In genomic region chr3:71035886-71036285, GRCh38 we compare ENCODE assay signal across 14 cellular contexts.
DNase-seq lines count a peak whose midpoint lies in the region; ATAC-seq and TF ChIP-seq lines count a peak whose summit lies in the region.
"Had no signal": no experiment of that assay in that cellular context is flagged by ENCODE, and none has a peak within 500 bp of the region (broad histone marks: within the 10 kb centered on the region; RNA-seq: fewer than 3 reads in every experiment).

No MANE protein-coding gene starts in this region.

- H3K27me3 ChIP-seq in AG04450 (ENCODE audit: control insufficient read depth, insufficient read depth, low read length) (no peaks in the 10 kb centered on the region), colonic mucosa (no peaks in the 10 kb centered on the region)
- H3K27me3 ChIP-seq: esophagus squamous epithelium had no signal

- peak overlapping the region; percentile 68 for H3K27ac Mint-ChIP-seq in Calu3 (ENCODE audit: unreplicated experiment)
- peak overlapping the region in 8 of 10 donors; percentile 29 to 84 (median 75) for H3K27ac Mint-ChIP-seq in naive thymus-derived CD8-positive, alpha-beta T cell

- H3K4me1 ChIP-seq in colonic mucosa: peaks cover 17% of the 10 kb centered on the region
- H3K4me1 ChIP-seq: Caco-2 had no signal

- H3K27ac ChIP-seq in AG04450 (ENCODE audit: low read depth, low read length) (peak overlapping the region; percentile 21), colonic mucosa (peak overlapping the region; percentile 65)

- H3K36me3 ChIP-seq in colonic mucosa: peaks cover 6% of the 10 kb centered on the region

- no TSS peak for BruUV-seq in Calu3 (replicated peaks; lab: Mats Ljungman, UMichigan)

- H3K9me3 Mint-ChIP-seq in Calu3 (ENCODE audit: low read depth, unreplicated experiment): no peaks in the 10 kb centered on the region
- H3K9me3 Mint-ChIP-seq in naive thymus-derived CD8-positive, alpha-beta T cell: no peaks in the 10 kb centered on the region
- H3K9me3 Mint-ChIP-seq: activated CD4-positive, alpha-beta memory T cell treated with anti-CD3 and anti-CD28 coated beads for 36 hours had no signal

- ATAC-seq in naive thymus-derived CD8-positive, alpha-beta T cell: no peak

- CTCF ChIA-PET in AG04450 (lab: Charles Lee) (interaction anchor here (0.6 kb wide), 1 partner anchor 311 kb away, joined by 3 read pairs; no protein-coding TSS in a partner anchor), Calu3 (lab: Charles Lee) (no interaction called here)

- POLR2A ChIA-PET in AG04450 (lab: Yijun Ruan, JAX): interaction anchor here (0.9 kb wide), 1 partner anchor 209 kb away, joined by 3 read pairs; no protein-coding TSS in a partner anchor
- POLR2A ChIA-PET in naive thymus-derived CD8-positive, alpha-beta T cell (lab: Charles Lee): no interaction called here

- H3K4me3 ChIP-seq in AG04450 (ENCODE audit: low read depth, low read length): no peak overlapping the region
- H3K4me3 ChIP-seq in colonic mucosa: no peak overlapping the region
- H3K4me3 ChIP-seq: esophagus squamous epithelium had no signal

- TF ChIP-seq CTCF in AG04450 (IDR thresholded peaks at IDR 0.05; ENCODE audit: low read depth, low read length) (no peak), Calu3 (IDR thresholded peaks at IDR 0.05; ENCODE audit: unreplicated experiment) (no peak), colonic mucosa (IDR thresholded peaks at IDR 0.05) (no peak)

- peak overlapping the region in 1 of 2 donors; percentile 42 for H3K9ac ChIP-seq in colonic mucosa (ENCODE audit: low read depth in 2 of 2, low read length in 2 of 2)

- H3K4me1 Mint-ChIP-seq in Calu3 (ENCODE audit: low read depth, unreplicated experiment): peaks cover 14% of the 10 kb centered on the region
- peaks cover 52 to 96% (median 93%) of the 10 kb centered on the region in 4 donors for H3K4me1 Mint-ChIP-seq in naive thymus-derived CD8-positive, alpha-beta T cell

- H3K9me3 ChIP-seq in AG04450 (ENCODE audit: control insufficient read depth, insufficient read depth, low read length) (no peaks in the 10 kb centered on the region), colonic mucosa (no peaks in the 10 kb centered on the region)
- H3K9me3 ChIP-seq: Caco-2, esophagus squamous epithelium had no signal

- H3K36me3 Mint-ChIP-seq in Calu3 (ENCODE audit: insufficient read depth, unreplicated experiment): peaks cover 17% of the 10 kb centered on the region
- H3K36me3 Mint-ChIP-seq in naive thymus-derived CD8-positive, alpha-beta T cell: peaks cover 3 to 95% (median 18%) of the 10 kb centered on the region in 3 donors

- no peaks in the 10 kb centered on the region for H3K27me3 Mint-ChIP-seq in Calu3 (ENCODE audit: unreplicated experiment)
- H3K27me3 Mint-ChIP-seq in naive thymus-derived CD8-positive, alpha-beta T cell: no peaks in the 10 kb centered on the region
- H3K27me3 Mint-ChIP-seq: activated CD4-positive, alpha-beta memory T cell treated with anti-CD3 and anti-CD28 coated beads for 36 hours had no signal

- intact Hi-C loops in Calu3 (cut with micrococcal nuclease; ENCODE audit: unreplicated experiment): no loop called here
- intact Hi-C loops in colonic mucosa (cut with DNase I): no loop called here

- H3K4me3 Mint-ChIP-seq in Calu3 (ENCODE audit: low read depth, unreplicated experiment): no peak overlapping the region
- H3K4me3 Mint-ChIP-seq in naive thymus-derived CD8-positive, alpha-beta T cell: peak overlapping the region in 5 of 10 donors; percentile 33 to 63 (median 54)
- H3K4me3 Mint-ChIP-seq: activated CD4-positive, alpha-beta memory T cell treated with anti-CD3 and anti-CD28 coated beads for 36 hours had no signal

- DNase-seq in AG04450 (ENCODE audit: low read depth, low spot score): no peak
- no peak for DNase-seq in Calu3
- no peak for DNase-seq in colonic mucosa
- DNase-seq in naive thymus-derived CD8-positive, alpha-beta T cell: no peak
- DNase-seq in HuH-7 (ENCODE audit: low spot score): no peak
- DNase-seq in NCI-H82 (lab: John Stamatoyannopoulos, UW): no peak
- DNase-seq in NCI-H2107 (lab: John Stamatoyannopoulos, UW): no peak
- DNase-seq in dedifferentiated amniotic fluid mesenchymal stem cell (ENCODE audit: extremely low spot score): no peak
- DNase-seq: activated CD4-positive, alpha-beta memory T cell treated with anti-CD3 and anti-CD28 coated beads for 36 hours; Caco-2; esophagus squamous epithelium; NCI-H1105; substantia nigra; T1000 had no signal
